In genomic region chr21:25563399-25564116, GRCh38 we compare ENCODE assay signal across 9 cellular contexts. TPM values are rescaled to one million over a fixed set of nuclear protein-coding genes. Genes with fewer than 3 reads are reported as not detected.
DNase-seq lines count a peak whose midpoint lies in the region; ATAC-seq, FAIRE-seq and TF ChIP-seq lines count a peak whose summit lies in the region.
"Had no signal": no experiment of that assay in that cellular context is flagged by ENCODE, and none has a peak within 500 bp of the region (broad histone marks: within the 10 kb centered on the region; RNA-seq: fewer than 3 reads in every experiment).

No MANE protein-coding gene starts in this region.

- H3K4me1 ChIP-seq in keratinocyte (ENCODE audit: control insufficient read depth, extremely low read depth, insufficient read depth, low read length), result peaks cover 15% of the 10 kb centered on the region
- H3K4me1 ChIP-seq in kidney (ENCODE audit: control insufficient read depth in 1 of 2, insufficient read depth in 1 of 2, low read depth in 1 of 2, low read length in 2 of 2), result no peaks in the 10 kb centered on the region

- H3K36me3 ChIP-seq in keratinocyte (ENCODE audit: control insufficient read depth in 2 of 2, extremely low read depth in 1 of 2, insufficient read depth in 2 of 2, low read length in 2 of 2) (peaks cover 2 to 4% of the 10 kb centered on the region in 2 experiments), kidney (ENCODE audit: control insufficient read depth in 1 of 2, insufficient read depth in 2 of 2, low read length in 2 of 2) (peaks cover 0 to 2% of the 10 kb centered on the region in 2 donors)

- peak overlapping the region; percentile 73 for H3K4me2 ChIP-seq in keratinocyte (ENCODE audit: control insufficient read depth, extremely low read depth, insufficient read depth, low read depth, low read length)

- no peaks in the 10 kb centered on the region for H3K27me3 Mint-ChIP-seq in T-helper 2 cell treated with Interferon-gamma antibody and Interleukin-4, amounts not matched to agents 5 μg/mL and 100 μg/mL, for 36 hours (ENCODE audit: low read depth)

- H3K9ac ChIP-seq in keratinocyte (ENCODE audit: control insufficient read depth, extremely low read depth, insufficient read depth, low read length) (no peak overlapping the region), kidney (ENCODE audit: low read length in 2 of 2) (no peak overlapping the region)

- DNase-seq in EL (peak; percentile 26), keratinocyte (ENCODE audit: low read depth, low spot score) (no peak), GM19240 (ENCODE audit: insufficient read length, low spot score) (no peak), pons (ENCODE audit: low spot score) (no peak), kidney (no peak)
- DNase-seq in T-helper 2 cell treated with Interferon-gamma antibody and Interleukin-4, amounts not matched to agents 5 μg/mL and 100 μg/mL, for 36 hours (ENCODE audit: low spot score), result peak; percentile 65
- DNase-seq: NCI-H774 had no signal

- TF ChIP-seq CTCF in keratinocyte (optimal IDR thresholded peaks at IDR 0.05 in 1 of 3, IDR thresholded peaks at IDR 0.05 in 1 of 3, conservative IDR thresholded peaks at IDR 0.05 in 1 of 3; ENCODE audit: extremely low read depth in 1 of 3, insufficient read depth in 2 of 3, low read length in 3 of 3) (no peak), kidney (IDR thresholded peaks at IDR 0.05; ENCODE audit: borderline replicate concordance, extremely low read depth, insufficient read depth) (no peak)

- H3K4me3 Mint-ChIP-seq in T-helper 2 cell treated with Interferon-gamma antibody and Interleukin-4, amounts not matched to agents 5 μg/mL and 100 μg/mL, for 36 hours, result peak overlapping the region; percentile 98

- intact Hi-C loops in kidney (cut with DNase I), result no loop called here

- H3K27ac ChIP-seq in keratinocyte (ENCODE audit: control insufficient read depth, insufficient read depth, low read length) (no peak overlapping the region), kidney (ENCODE audit: low read depth in 2 of 2, low read length in 2 of 2) (no peak overlapping the region)

- H3K27me3 ChIP-seq in keratinocyte (ENCODE audit: control insufficient read depth, extremely low read depth, insufficient read depth, low read length), result no peaks in the 10 kb centered on the region

- no peaks in the 10 kb centered on the region for H3K9me1 ChIP-seq in keratinocyte (ENCODE audit: control insufficient read depth, extremely low read depth, insufficient read depth, low read length)

- no peak overlapping the region for H3K4me3 ChIP-seq in keratinocyte (ENCODE audit: control insufficient read depth in 2 of 3, extremely low read depth in 1 of 3, insufficient read depth in 2 of 3, low read depth in 1 of 3, low read length in 3 of 3)
- no peak overlapping the region for H3K4me3 ChIP-seq in kidney (ENCODE audit: low read length in 2 of 2)

- H4K20me1 ChIP-seq in keratinocyte (ENCODE audit: control insufficient read depth, extremely low read depth, insufficient read depth, low read length), result no peaks in the 10 kb centered on the region

- no peaks in the 10 kb centered on the region for H3K9me3 ChIP-seq in keratinocyte (ENCODE audit: control insufficient read depth, low read depth, low read length)
- H3K9me3 ChIP-seq in kidney (ENCODE audit: control insufficient read depth in 1 of 2, low read length in 2 of 2), result no peaks in the 10 kb centered on the region

- peaks cover 71% of the 10 kb centered on the region for H3K4me1 Mint-ChIP-seq in T-helper 2 cell treated with Interferon-gamma antibody and Interleukin-4, amounts not matched to agents 5 μg/mL and 100 μg/mL, for 36 hours (ENCODE audit: low read depth)

- H3K36me3 Mint-ChIP-seq in T-helper 2 cell treated with Interferon-gamma antibody and Interleukin-4, amounts not matched to agents 5 μg/mL and 100 μg/mL, for 36 hours (ENCODE audit: low read depth), result peaks cover 37% of the 10 kb centered on the region

- dilution Hi-C loops in keratinocyte (cut with MboI; ENCODE audit: extremely low pct_ligation_motif_present, low sequenced_read_pairs), result no loop called here

- ATAC-seq in HG02763 (IDR thresholded peaks at IDR 0.05; ENCODE audit: unreplicated experiment), result peak; percentile 27
- no peak for ATAC-seq in HG02938 (IDR thresholded peaks at IDR 0.05; ENCODE audit: unreplicated experiment)

- H3K79me2 ChIP-seq in keratinocyte (ENCODE audit: control insufficient read depth, insufficient read depth, low read length), result peaks cover 2% of the 10 kb centered on the region

- peak overlapping the region; percentile 99 for H3K27ac Mint-ChIP-seq in T-helper 2 cell treated with Interferon-gamma antibody and Interleukin-4, amounts not matched to agents 5 μg/mL and 100 μg/mL, for 36 hours

- no peaks in the 10 kb centered on the region for H3K9me3 Mint-ChIP-seq in T-helper 2 cell treated with Interferon-gamma antibody and Interleukin-4, amounts not matched to agents 5 μg/mL and 100 μg/mL, for 36 hours

- no peak for FAIRE-seq in keratinocyte (lab: Jason Lieb, UNC)
- FAIRE-seq in kidney (lab: Jason Lieb, UNC), result no peak

- no peak overlapping the region for H2AFZ ChIP-seq in keratinocyte (ENCODE audit: control insufficient read depth, low read length)

RNA-seq across cellular contexts. Expression of gene MRPL39, which starts 43.7 kb away (rescaled TPM):
- polyA plus RNA-seq in keratinocyte, result 30.1 to 51.4 TPM (median 33.2 TPM) in 3 replicates
- polyA plus RNA-seq in keratinocyte (2011; ENCODE audit: low read depth), result 92.2 TPM
- polyA plus RNA-seq in keratinocyte (2011; cell fraction: cytosol; rRNA removed), result 25.1 and 47.5 TPM in 2 replicates
- polyA plus RNA-seq in keratinocyte (2011; cell fraction: nucleus; rRNA removed), result 22.8 and 34.0 TPM in 2 replicates
- 42.4 and 48.7 TPM in 2 replicates for polyA plus RNA-seq in keratinocyte (2012; ENCODE audit: low replicate concordance)
- 6.2 to 39.6 TPM (median 15.0 TPM) in 3 replicates for polyA minus RNA-seq in keratinocyte
- polyA minus RNA-seq in keratinocyte (2011; cell fraction: cytosol; rRNA and poly(A)+ RNA removed), result 23.2 TPM
- 9.3 and 16.5 TPM in 2 replicates for polyA minus RNA-seq in keratinocyte (2011; cell fraction: nucleus; rRNA and poly(A)+ RNA removed)
- 24.1 TPM for total RNA-seq in kidney
- polyA plus RNA-seq in kidney (ENCODE audit: insufficient read depth, low read depth, low replicate concordance), result 52.7 TPM

Comparison
In these comparisons a context has a peak if more than half of its experiments do, and no peak if none do; other contexts are left out.
1. DNase-seq: peak in EL (single experiment) and T-helper 2 cell treated with Interferon-gamma antibody and Interleukin-4, amounts not matched to agents 5 μg/mL and 100 μg/mL, for 36 hours (single experiment); none in keratinocyte (single experiment), GM19240 (single experiment), pons (single experiment) and kidney (single experiment).